Comparison of ENCODE assay signal across 2 cellular contexts in the genomic region with DNA sequence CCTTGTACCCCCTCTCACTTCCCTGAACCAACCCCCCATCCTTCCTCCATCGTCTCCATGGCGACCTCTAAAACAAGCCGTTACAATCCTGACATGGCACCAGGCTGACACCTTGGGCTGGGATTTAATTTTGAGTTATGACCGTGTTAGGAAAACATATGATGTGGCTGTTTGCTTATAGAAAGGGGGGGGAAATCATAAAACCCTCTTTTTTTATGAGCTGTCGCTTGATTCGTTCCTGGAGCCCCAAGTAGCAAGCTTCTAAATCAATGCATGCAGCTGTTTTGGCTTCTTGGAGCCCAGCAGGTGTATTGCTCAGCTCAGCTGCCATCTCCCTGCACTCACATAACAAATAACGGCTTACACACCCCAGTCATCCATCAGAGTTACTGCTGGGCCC.
TF ChIP-seq lines count a peak whose summit lies in the region.

No MANE protein-coding gene starts in this region.

TF ChIP-seq in HEK293, 187 proteins besides CTCF, POLR2A, EP300 and RAD21 (continued from another document and continues in another):
- TF ChIP-seq, protein P1, sequence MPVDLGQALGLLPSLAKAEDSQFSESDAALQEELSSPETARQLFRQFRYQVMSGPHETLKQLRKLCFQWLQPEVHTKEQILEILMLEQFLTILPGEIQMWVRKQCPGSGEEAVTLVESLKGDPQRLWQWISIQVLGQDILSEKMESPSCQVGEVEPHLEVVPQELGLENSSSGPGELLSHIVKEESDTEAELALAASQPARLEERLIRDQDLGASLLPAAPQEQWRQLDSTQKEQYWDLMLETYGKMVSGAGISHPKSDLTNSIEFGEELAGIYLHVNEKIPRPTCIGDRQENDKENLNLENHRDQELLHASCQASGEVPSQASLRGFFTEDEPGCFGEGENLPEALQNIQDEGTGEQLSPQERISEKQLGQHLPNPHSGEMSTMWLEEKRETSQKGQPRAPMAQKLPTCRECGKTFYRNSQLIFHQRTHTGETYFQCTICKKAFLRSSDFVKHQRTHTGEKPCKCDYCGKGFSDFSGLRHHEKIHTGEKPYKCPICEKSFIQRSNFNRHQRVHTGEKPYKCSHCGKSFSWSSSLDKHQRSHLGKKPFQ (tag by site-specific recombination; IDR thresholded peaks at IDR 0.05): peak; percentile 54; the same call in 1 of the 2 replicates
- TF ChIP-seq, protein P2, sequence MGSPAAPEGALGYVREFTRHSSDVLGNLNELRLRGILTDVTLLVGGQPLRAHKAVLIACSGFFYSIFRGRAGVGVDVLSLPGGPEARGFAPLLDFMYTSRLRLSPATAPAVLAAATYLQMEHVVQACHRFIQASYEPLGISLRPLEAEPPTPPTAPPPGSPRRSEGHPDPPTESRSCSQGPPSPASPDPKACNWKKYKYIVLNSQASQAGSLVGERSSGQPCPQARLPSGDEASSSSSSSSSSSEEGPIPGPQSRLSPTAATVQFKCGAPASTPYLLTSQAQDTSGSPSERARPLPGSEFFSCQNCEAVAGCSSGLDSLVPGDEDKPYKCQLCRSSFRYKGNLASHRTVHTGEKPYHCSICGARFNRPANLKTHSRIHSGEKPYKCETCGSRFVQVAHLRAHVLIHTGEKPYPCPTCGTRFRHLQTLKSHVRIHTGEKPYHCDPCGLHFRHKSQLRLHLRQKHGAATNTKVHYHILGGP (tag by site-specific recombination; IDR thresholded peaks at IDR 0.05): peak; percentile 73; the same call in 1 of the 2 replicates
- TF ChIP-seq ZBTB8A (tag by site-specific recombination; IDR thresholded peaks at IDR 0.05): peak; percentile 68
- no peak for TF ChIP-seq KLF1 (tag by site-specific recombination; IDR thresholded peaks at IDR 0.05)
- TF ChIP-seq ZFP69B (tag by site-specific recombination; IDR thresholded peaks at IDR 0.05): 0 out of 2 replicates have a peak, but pooled peaks have one; percentile 12
- TF ChIP-seq ZNF621 (tag by site-specific recombination; IDR thresholded peaks at IDR 0.05): no peak
- TF ChIP-seq ZNF302 (tag by site-specific recombination; IDR thresholded peaks at IDR 0.05; ENCODE audit: low read depth): 0 out of 2 replicates have a peak, but pooled peaks have one; percentile 29
- TF ChIP-seq ZNF521 (tag by site-specific recombination; IDR thresholded peaks at IDR 0.05): no peak
- TF ChIP-seq, protein P3, sequence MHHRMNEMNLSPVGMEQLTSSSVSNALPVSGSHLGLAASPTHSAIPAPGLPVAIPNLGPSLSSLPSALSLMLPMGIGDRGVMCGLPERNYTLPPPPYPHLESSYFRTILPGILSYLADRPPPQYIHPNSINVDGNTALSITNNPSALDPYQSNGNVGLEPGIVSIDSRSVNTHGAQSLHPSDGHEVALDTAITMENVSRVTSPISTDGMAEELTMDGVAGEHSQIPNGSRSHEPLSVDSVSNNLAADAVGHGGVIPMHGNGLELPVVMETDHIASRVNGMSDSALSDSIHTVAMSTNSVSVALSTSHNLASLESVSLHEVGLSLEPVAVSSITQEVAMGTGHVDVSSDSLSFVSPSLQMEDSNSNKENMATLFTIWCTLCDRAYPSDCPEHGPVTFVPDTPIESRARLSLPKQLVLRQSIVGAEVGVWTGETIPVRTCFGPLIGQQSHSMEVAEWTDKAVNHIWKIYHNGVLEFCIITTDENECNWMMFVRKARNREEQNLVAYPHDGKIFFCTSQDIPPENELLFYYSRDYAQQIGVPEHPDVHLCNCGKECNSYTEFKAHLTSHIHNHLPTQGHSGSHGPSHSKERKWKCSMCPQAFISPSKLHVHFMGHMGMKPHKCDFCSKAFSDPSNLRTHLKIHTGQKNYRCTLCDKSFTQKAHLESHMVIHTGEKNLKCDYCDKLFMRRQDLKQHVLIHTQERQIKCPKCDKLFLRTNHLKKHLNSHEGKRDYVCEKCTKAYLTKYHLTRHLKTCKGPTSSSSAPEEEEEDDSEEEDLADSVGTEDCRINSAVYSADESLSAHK (tag by site-specific recombination; IDR thresholded peaks at IDR 0.05): peak; percentile 88
- peak; percentile 29; the same call in 1 of the 2 replicates for TF ChIP-seq KLF10 (tag by site-specific recombination; IDR thresholded peaks at IDR 0.05)
- no peak for TF ChIP-seq ZNF639 (tag by site-specific recombination; IDR thresholded peaks at IDR 0.05)
- TF ChIP-seq ZNF704 (tag by site-specific recombination; IDR thresholded peaks at IDR 0.05): no peak
- TF ChIP-seq ZNF843 (tag by site-specific recombination; IDR thresholded peaks at IDR 0.05): peak; percentile 90
- no peak for TF ChIP-seq ZNF324 (tag by site-specific recombination; IDR thresholded peaks at IDR 0.05)
- peak; percentile 25; the same call in 1 of the 2 replicates for TF ChIP-seq ZNF423 (tag by site-specific recombination; IDR thresholded peaks at IDR 0.05)
- TF ChIP-seq ZNF426 (tag by site-specific recombination; IDR thresholded peaks at IDR 0.05): no peak
- no peak for TF ChIP-seq ZNF202 (tag by site-specific recombination; IDR thresholded peaks at IDR 0.05; ENCODE audit: borderline replicate concordance)
- TF ChIP-seq, protein P4, sequence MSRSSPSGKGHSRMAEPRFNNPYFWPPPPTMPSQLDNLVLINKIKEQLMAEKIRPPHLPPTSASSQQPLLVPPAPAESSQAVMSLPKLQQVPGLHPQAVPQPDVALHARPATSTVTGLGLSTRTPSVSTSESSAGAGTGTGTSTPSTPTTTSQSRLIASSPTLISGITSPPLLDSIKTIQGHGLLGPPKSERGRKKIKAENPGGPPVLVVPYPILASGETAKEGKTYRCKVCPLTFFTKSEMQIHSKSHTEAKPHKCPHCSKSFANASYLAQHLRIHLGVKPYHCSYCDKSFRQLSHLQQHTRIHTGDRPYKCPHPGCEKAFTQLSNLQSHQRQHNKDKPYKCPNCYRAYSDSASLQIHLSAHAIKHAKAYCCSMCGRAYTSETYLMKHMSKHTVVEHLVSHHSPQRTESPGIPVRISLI (tag by site-specific recombination; IDR thresholded peaks at IDR 0.05): no peak
- no peak for TF ChIP-seq ZNF350 (tag by site-specific recombination; IDR thresholded peaks at IDR 0.05)
- 0 out of 2 replicates have a peak, but pooled peaks have one; percentile 38 for TF ChIP-seq YY1 (tag by site-specific recombination; IDR thresholded peaks at IDR 0.05)

TF ChIP-seq in WTC11, 78 proteins besides CTCF, POLR2A, EP300 and RAD21 (continued from another document):
- TF ChIP-seq ZNF416 (CRISPR knock-in tag; IDR thresholded peaks at IDR 0.05): no peak
- TF ChIP-seq, protein P5, sequence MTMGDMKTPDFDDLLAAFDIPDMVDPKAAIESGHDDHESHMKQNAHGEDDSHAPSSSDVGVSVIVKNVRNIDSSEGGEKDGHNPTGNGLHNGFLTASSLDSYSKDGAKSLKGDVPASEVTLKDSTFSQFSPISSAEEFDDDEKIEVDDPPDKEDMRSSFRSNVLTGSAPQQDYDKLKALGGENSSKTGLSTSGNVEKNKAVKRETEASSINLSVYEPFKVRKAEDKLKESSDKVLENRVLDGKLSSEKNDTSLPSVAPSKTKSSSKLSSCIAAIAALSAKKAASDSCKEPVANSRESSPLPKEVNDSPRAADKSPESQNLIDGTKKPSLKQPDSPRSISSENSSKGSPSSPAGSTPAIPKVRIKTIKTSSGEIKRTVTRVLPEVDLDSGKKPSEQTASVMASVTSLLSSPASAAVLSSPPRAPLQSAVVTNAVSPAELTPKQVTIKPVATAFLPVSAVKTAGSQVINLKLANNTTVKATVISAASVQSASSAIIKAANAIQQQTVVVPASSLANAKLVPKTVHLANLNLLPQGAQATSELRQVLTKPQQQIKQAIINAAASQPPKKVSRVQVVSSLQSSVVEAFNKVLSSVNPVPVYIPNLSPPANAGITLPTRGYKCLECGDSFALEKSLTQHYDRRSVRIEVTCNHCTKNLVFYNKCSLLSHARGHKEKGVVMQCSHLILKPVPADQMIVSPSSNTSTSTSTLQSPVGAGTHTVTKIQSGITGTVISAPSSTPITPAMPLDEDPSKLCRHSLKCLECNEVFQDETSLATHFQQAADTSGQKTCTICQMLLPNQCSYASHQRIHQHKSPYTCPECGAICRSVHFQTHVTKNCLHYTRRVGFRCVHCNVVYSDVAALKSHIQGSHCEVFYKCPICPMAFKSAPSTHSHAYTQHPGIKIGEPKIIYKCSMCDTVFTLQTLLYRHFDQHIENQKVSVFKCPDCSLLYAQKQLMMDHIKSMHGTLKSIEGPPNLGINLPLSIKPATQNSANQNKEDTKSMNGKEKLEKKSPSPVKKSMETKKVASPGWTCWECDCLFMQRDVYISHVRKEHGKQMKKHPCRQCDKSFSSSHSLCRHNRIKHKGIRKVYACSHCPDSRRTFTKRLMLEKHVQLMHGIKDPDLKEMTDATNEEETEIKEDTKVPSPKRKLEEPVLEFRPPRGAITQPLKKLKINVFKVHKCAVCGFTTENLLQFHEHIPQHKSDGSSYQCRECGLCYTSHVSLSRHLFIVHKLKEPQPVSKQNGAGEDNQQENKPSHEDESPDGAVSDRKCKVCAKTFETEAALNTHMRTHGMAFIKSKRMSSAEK (CRISPR knock-in tag; IDR thresholded peaks at IDR 0.05; ENCODE audit: borderline replicate concordance): no peak
- TF ChIP-seq, protein P6, sequence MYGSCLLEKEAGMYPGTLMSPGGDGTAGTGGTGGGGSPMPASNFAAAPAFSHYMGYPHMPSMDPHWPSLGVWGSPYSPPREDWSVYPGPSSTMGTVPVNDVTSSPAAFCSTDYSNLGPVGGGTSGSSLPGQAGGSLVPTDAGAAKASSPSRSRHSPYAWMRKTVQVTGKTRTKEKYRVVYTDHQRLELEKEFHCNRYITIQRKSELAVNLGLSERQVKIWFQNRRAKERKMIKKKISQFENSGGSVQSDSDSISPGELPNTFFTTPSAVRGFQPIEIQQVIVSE (CRISPR knock-in tag; IDR thresholded peaks at IDR 0.05; ENCODE audit: borderline replicate concordance): no peak
- TF ChIP-seq, protein P7, sequence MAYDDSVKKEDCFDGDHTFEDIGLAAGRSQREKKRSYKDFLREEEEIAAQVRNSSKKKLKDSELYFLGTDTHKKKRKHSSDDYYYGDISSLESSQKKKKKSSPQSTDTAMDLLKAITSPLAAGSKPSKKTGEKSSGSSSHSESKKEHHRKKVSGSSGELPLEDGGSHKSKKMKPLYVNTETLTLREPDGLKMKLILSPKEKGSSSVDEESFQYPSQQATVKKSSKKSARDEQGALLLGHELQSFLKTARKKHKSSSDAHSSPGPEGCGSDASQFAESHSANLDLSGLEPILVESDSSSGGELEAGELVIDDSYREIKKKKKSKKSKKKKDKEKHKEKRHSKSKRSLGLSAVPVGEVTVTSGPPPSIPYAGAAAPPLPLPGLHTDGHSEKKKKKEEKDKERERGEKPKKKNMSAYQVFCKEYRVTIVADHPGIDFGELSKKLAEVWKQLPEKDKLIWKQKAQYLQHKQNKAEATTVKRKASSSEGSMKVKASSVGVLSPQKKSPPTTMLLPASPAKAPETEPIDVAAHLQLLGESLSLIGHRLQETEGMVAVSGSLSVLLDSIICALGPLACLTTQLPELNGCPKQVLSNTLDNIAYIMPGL (CRISPR knock-in tag; IDR thresholded peaks at IDR 0.05): no peak
- TF ChIP-seq, protein P8, sequence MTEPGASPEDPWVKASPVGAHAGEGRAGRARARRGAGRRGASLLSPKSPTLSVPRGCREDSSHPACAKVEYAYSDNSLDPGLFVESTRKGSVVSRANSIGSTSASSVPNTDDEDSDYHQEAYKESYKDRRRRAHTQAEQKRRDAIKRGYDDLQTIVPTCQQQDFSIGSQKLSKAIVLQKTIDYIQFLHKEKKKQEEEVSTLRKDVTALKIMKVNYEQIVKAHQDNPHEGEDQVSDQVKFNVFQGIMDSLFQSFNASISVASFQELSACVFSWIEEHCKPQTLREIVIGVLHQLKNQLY (CRISPR knock-in tag; IDR thresholded peaks at IDR 0.05): no peak
- TF ChIP-seq, protein P9, sequence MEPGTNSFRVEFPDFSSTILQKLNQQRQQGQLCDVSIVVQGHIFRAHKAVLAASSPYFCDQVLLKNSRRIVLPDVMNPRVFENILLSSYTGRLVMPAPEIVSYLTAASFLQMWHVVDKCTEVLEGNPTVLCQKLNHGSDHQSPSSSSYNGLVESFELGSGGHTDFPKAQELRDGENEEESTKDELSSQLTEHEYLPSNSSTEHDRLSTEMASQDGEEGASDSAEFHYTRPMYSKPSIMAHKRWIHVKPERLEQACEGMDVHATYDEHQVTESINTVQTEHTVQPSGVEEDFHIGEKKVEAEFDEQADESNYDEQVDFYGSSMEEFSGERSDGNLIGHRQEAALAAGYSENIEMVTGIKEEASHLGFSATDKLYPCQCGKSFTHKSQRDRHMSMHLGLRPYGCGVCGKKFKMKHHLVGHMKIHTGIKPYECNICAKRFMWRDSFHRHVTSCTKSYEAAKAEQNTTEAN (CRISPR knock-in tag; IDR thresholded peaks at IDR 0.05): no peak
- TF ChIP-seq NR1H2 (CRISPR knock-in tag; IDR thresholded peaks at IDR 0.05): no peak
- TF ChIP-seq USF2 (CRISPR knock-in tag; IDR thresholded peaks at IDR 0.05): no peak
TF ChIP-seq in WTC11: peak in this region for 0.
